In the genomic region with DNA sequence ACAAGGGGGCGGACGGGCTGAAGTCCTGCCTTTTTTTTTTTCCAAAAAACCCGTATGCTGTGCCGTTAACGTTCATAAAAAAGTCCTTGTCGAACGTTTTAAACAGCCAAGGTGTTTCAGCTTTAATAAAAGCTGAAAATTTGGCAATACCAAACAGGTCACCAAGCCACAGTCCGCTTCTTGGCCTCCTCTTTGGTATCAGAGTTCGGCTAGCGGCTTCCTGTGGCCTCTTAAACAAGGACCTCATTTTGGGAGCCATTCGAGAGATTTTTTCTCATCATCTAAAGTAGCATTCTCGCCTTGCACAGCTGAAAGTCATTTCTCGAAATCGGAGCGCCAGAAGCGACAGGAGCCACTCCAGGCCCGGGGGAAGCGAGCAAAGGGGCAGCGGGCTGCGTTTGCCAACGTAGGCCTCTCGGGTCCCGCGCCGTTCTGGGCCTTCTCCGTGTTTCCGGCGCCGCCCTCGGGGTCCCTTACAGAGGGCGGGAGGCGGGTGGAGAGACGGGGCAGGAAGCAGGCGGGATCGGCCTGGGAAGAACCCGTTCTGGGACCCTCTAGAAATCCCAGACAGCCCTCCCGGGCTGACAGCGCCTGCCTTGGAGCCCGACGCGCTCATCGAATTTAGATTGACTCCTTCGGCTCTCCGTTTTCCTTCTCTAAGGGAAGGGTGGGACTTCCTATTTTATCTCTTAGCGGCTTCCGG, we compare ENCODE assay signal across 1 cellular context.
TF ChIP-seq lines count a peak whose summit lies in the region.

No MANE protein-coding gene starts in this region.

TF ChIP-seq in HepG2, 621 proteins besides CTCF, POLR2A, EP300 and RAD21 (continued from another document and continues in another):
- no peak for TF ChIP-seq ZNF431 (CRISPR knock-in tag; IDR thresholded peaks at IDR 0.05; ENCODE audit: borderline replicate concordance, low read depth)
- TF ChIP-seq, protein P1, sequence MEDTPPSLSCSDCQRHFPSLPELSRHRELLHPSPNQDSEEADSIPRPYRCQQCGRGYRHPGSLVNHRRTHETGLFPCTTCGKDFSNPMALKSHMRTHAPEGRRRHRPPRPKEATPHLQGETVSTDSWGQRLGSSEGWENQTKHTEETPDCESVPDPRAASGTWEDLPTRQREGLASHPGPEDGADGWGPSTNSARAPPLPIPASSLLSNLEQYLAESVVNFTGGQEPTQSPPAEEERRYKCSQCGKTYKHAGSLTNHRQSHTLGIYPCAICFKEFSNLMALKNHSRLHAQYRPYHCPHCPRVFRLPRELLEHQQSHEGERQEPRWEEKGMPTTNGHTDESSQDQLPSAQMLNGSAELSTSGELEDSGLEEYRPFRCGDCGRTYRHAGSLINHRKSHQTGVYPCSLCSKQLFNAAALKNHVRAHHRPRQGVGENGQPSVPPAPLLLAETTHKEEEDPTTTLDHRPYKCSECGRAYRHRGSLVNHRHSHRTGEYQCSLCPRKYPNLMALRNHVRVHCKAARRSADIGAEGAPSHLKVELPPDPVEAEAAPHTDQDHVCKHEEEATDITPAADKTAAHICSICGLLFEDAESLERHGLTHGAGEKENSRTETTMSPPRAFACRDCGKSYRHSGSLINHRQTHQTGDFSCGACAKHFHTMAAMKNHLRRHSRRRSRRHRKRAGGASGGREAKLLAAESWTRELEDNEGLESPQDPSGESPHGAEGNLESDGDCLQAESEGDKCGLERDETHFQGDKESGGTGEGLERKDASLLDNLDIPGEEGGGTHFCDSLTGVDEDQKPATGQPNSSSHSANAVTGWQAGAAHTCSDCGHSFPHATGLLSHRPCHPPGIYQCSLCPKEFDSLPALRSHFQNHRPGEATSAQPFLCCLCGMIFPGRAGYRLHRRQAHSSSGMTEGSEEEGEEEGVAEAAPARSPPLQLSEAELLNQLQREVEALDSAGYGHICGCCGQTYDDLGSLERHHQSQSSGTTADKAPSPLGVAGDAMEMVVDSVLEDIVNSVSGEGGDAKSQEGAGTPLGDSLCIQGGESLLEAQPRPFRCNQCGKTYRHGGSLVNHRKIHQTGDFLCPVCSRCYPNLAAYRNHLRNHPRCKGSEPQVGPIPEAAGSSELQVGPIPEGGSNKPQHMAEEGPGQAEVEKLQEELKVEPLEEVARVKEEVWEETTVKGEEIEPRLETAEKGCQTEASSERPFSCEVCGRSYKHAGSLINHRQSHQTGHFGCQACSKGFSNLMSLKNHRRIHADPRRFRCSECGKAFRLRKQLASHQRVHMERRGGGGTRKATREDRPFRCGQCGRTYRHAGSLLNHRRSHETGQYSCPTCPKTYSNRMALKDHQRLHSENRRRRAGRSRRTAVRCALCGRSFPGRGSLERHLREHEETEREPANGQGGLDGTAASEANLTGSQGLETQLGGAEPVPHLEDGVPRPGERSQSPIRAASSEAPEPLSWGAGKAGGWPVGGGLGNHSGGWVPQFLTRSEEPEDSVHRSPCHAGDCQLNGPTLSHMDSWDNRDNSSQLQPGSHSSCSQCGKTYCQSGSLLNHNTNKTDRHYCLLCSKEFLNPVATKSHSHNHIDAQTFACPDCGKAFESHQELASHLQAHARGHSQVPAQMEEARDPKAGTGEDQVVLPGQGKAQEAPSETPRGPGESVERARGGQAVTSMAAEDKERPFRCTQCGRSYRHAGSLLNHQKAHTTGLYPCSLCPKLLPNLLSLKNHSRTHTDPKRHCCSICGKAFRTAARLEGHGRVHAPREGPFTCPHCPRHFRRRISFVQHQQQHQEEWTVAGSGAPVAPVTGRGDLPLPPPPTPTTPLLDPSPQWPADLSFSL (CRISPR knock-in tag; IDR thresholded peaks at IDR 0.05): no peak
- TF ChIP-seq ZNF773 (CRISPR knock-in tag; IDR thresholded peaks at IDR 0.05; ENCODE audit: borderline replicate concordance): peak; percentile 42; the same call in 1 of the 2 replicates
- no peak for TF ChIP-seq ZNF616 (CRISPR knock-in tag; IDR thresholded peaks at IDR 0.05; ENCODE audit: low read depth)
- TF ChIP-seq, protein P2, sequence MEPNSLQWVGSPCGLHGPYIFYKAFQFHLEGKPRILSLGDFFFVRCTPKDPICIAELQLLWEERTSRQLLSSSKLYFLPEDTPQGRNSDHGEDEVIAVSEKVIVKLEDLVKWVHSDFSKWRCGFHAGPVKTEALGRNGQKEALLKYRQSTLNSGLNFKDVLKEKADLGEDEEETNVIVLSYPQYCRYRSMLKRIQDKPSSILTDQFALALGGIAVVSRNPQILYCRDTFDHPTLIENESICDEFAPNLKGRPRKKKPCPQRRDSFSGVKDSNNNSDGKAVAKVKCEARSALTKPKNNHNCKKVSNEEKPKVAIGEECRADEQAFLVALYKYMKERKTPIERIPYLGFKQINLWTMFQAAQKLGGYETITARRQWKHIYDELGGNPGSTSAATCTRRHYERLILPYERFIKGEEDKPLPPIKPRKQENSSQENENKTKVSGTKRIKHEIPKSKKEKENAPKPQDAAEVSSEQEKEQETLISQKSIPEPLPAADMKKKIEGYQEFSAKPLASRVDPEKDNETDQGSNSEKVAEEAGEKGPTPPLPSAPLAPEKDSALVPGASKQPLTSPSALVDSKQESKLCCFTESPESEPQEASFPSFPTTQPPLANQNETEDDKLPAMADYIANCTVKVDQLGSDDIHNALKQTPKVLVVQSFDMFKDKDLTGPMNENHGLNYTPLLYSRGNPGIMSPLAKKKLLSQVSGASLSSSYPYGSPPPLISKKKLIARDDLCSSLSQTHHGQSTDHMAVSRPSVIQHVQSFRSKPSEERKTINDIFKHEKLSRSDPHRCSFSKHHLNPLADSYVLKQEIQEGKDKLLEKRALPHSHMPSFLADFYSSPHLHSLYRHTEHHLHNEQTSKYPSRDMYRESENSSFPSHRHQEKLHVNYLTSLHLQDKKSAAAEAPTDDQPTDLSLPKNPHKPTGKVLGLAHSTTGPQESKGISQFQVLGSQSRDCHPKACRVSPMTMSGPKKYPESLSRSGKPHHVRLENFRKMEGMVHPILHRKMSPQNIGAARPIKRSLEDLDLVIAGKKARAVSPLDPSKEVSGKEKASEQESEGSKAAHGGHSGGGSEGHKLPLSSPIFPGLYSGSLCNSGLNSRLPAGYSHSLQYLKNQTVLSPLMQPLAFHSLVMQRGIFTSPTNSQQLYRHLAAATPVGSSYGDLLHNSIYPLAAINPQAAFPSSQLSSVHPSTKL (CRISPR knock-in tag; IDR thresholded peaks at IDR 0.05): 0 out of 2 replicates have a peak, but pooled peaks have one; percentile 27
- TF ChIP-seq NFE2L2 (IDR thresholded peaks at IDR 0.05; ENCODE audit: low read length): no peak
- TF ChIP-seq NCOA5 (CRISPR knock-in tag; IDR thresholded peaks at IDR 0.05): no peak
- no peak; the same call in 1 of the 2 replicates for TF ChIP-seq NFYB (CRISPR knock-in tag; IDR thresholded peaks at IDR 0.05)
- TF ChIP-seq, protein P3, sequence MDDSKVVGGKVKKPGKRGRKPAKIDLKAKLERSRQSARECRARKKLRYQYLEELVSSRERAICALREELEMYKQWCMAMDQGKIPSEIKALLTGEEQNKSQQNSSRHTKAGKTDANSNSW (CRISPR knock-in tag; IDR thresholded peaks at IDR 0.05; ENCODE audit: borderline replicate concordance): peak; percentile 42; the same call in 1 of the 2 replicates
- peak; percentile 25; the same call in 1 of the 2 replicates for TF ChIP-seq ERF (CRISPR knock-in tag; IDR thresholded peaks at IDR 0.05)
- TF ChIP-seq, protein P4, sequence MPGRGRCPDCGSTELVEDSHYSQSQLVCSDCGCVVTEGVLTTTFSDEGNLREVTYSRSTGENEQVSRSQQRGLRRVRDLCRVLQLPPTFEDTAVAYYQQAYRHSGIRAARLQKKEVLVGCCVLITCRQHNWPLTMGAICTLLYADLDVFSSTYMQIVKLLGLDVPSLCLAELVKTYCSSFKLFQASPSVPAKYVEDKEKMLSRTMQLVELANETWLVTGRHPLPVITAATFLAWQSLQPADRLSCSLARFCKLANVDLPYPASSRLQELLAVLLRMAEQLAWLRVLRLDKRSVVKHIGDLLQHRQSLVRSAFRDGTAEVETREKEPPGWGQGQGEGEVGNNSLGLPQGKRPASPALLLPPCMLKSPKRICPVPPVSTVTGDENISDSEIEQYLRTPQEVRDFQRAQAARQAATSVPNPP (CRISPR knock-in tag; IDR thresholded peaks at IDR 0.05): peak; percentile 47; the same call in 1 of the 2 replicates
- TF ChIP-seq RBAK (CRISPR knock-in tag; IDR thresholded peaks at IDR 0.05): no peak
- TF ChIP-seq ZNF850 (CRISPR knock-in tag; conservative IDR thresholded peaks at IDR 0.05): no peak
- TF ChIP-seq, protein P5, sequence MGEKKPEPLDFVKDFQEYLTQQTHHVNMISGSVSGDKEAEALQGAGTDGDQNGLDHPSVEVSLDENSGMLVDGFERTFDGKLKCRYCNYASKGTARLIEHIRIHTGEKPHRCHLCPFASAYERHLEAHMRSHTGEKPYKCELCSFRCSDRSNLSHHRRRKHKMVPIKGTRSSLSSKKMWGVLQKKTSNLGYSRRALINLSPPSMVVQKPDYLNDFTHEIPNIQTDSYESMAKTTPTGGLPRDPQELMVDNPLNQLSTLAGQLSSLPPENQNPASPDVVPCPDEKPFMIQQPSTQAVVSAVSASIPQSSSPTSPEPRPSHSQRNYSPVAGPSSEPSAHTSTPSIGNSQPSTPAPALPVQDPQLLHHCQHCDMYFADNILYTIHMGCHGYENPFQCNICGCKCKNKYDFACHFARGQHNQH (CRISPR knock-in tag; IDR thresholded peaks at IDR 0.05): no peak
- TF ChIP-seq FOXA3 (CRISPR knock-in tag; IDR thresholded peaks at IDR 0.05): no peak
- no peak for TF ChIP-seq ZNF234 (CRISPR knock-in tag; conservative IDR thresholded peaks at IDR 0.05)
- no peak for TF ChIP-seq ZNF775 (CRISPR knock-in tag; IDR thresholded peaks at IDR 0.05; ENCODE audit: borderline replicate concordance)
- TF ChIP-seq, protein P6, sequence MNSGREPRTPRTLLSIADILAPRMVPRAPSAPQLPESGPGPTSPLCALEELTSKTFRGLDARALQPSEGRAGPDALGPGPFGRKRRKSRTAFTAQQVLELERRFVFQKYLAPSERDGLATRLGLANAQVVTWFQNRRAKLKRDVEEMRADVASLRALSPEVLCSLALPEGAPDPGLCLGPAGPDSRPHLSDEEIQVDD (CRISPR knock-in tag; IDR thresholded peaks at IDR 0.05; ENCODE audit: borderline replicate concordance): no peak
- peak; percentile 99 for TF ChIP-seq ZFX (CRISPR knock-in tag; IDR thresholded peaks at IDR 0.05; ENCODE audit: low read depth)
- TF ChIP-seq, protein P7, sequence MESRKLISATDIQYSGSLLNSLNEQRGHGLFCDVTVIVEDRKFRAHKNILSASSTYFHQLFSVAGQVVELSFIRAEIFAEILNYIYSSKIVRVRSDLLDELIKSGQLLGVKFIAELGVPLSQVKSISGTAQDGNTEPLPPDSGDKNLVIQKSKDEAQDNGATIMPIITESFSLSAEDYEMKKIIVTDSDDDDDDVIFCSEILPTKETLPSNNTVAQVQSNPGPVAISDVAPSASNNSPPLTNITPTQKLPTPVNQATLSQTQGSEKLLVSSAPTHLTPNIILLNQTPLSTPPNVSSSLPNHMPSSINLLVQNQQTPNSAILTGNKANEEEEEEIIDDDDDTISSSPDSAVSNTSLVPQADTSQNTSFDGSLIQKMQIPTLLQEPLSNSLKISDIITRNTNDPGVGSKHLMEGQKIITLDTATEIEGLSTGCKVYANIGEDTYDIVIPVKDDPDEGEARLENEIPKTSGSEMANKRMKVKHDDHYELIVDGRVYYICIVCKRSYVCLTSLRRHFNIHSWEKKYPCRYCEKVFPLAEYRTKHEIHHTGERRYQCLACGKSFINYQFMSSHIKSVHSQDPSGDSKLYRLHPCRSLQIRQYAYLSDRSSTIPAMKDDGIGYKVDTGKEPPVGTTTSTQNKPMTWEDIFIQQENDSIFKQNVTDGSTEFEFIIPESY (CRISPR knock-in tag; IDR thresholded peaks at IDR 0.05): no peak
- 0 out of 2 replicates have a peak, but pooled peaks have one; percentile 57 for TF ChIP-seq ZNF256 (CRISPR knock-in tag; conservative IDR thresholded peaks at IDR 0.05)
- TF ChIP-seq PHF20 (CRISPR knock-in tag; IDR thresholded peaks at IDR 0.05): peak; percentile 83
- TF ChIP-seq RNF2 (conservative IDR thresholded peaks at IDR 0.05; ENCODE audit: low read depth): 0 out of 2 replicates have a peak, but pooled peaks have one; percentile 17
- peak; percentile 52; the same call in 1 of the 2 replicates for TF ChIP-seq YEATS4 (CRISPR knock-in tag; IDR thresholded peaks at IDR 0.05; ENCODE audit: borderline replicate concordance)
- no peak for TF ChIP-seq NR2F2 (IDR thresholded peaks at IDR 0.05; ENCODE audit: borderline replicate concordance, low read depth)
- no peak for TF ChIP-seq GPN1 (CRISPR knock-in tag; IDR thresholded peaks at IDR 0.05; ENCODE audit: borderline replicate concordance)
- TF ChIP-seq FOXK2 (IDR thresholded peaks at IDR 0.05): no peak
- TF ChIP-seq, protein P8, sequence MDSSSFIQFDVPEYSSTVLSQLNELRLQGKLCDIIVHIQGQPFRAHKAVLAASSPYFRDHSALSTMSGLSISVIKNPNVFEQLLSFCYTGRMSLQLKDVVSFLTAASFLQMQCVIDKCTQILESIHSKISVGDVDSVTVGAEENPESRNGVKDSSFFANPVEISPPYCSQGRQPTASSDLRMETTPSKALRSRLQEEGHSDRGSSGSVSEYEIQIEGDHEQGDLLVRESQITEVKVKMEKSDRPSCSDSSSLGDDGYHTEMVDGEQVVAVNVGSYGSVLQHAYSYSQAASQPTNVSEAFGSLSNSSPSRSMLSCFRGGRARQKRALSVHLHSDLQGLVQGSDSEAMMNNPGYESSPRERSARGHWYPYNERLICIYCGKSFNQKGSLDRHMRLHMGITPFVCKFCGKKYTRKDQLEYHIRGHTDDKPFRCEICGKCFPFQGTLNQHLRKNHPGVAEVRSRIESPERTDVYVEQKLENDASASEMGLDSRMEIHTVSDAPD (CRISPR knock-in tag; IDR thresholded peaks at IDR 0.05): no peak
- TF ChIP-seq SIN3A (IDR thresholded peaks at IDR 0.05; ENCODE audit: borderline replicate concordance, low read depth, low read length): peak; percentile 65; the same call in 1 of the 2 replicates
- no peak for TF ChIP-seq ETV5 (CRISPR knock-in tag; IDR thresholded peaks at IDR 0.05; ENCODE audit: borderline replicate concordance)
- no peak for TF ChIP-seq HNRNPH1 (optimal IDR thresholded peaks at IDR 0.05; ENCODE audit: low read depth, low read length)
- TF ChIP-seq, protein P9, sequence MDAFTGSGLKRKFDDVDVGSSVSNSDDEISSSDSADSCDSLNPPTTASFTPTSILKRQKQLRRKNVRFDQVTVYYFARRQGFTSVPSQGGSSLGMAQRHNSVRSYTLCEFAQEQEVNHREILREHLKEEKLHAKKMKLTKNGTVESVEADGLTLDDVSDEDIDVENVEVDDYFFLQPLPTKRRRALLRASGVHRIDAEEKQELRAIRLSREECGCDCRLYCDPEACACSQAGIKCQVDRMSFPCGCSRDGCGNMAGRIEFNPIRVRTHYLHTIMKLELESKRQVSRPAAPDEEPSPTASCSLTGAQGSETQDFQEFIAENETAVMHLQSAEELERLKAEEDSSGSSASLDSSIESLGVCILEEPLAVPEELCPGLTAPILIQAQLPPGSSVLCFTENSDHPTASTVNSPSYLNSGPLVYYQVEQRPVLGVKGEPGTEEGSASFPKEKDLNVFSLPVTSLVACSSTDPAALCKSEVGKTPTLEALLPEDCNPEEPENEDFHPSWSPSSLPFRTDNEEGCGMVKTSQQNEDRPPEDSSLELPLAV (CRISPR knock-in tag; conservative IDR thresholded peaks at IDR 0.05; ENCODE audit: low read depth): no peak
- TF ChIP-seq, protein P10, sequence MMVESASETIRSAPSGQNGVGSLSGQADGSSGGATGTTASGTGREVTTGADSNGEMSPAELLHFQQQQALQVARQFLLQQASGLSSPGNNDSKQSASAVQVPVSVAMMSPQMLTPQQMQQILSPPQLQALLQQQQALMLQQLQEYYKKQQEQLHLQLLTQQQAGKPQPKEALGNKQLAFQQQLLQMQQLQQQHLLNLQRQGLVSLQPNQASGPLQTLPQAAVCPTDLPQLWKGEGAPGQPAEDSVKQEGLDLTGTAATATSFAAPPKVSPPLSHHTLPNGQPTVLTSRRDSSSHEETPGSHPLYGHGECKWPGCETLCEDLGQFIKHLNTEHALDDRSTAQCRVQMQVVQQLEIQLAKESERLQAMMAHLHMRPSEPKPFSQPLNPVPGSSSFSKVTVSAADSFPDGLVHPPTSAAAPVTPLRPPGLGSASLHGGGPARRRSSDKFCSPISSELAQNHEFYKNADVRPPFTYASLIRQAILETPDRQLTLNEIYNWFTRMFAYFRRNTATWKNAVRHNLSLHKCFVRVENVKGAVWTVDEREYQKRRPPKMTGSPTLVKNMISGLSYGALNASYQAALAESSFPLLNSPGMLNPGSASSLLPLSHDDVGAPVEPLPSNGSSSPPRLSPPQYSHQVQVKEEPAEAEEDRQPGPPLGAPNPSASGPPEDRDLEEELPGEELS (CRISPR knock-in tag; IDR thresholded peaks at IDR 0.05): no peak
